In the genomic region with DNA sequence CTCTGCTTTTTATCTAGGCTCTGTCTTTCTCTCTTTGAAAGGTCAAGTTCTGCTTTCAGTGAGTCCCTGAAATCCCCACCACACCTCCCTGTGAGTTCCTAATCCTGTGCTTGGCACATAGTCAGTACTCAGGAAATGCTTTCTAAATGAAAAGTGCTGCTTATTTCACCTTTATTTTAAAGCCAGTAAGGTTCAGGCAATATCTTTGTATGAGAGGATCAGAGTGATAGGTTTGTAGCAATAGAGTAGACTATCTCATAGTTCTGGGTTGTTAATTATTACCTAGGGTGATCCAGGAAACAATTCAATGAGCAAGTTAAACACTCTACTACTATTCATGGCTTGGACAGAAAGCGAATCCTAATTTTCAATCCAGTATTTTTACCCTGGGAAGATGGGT, we compare ENCODE assay signal across 1 cellular context.
TF ChIP-seq lines count a peak whose summit lies in the region.

No MANE protein-coding gene starts in this region.

TF ChIP-seq in HepG2, 621 proteins besides CTCF, POLR2A, EP300 and RAD21 (continued from another document):
- TF ChIP-seq SOX13 (IDR thresholded peaks at IDR 0.05) (no peak), SOX13 (CRISPR knock-in tag; conservative IDR thresholded peaks at IDR 0.05 in 1 of 2, IDR thresholded peaks at IDR 0.05 in 1 of 2) (peak in 1 of 2 experiments; percentile 37; a peak in 1 of 4 replicates), NFKBIZ (CRISPR knock-in tag; IDR thresholded peaks at IDR 0.05) (no peak), ZKSCAN8 (CRISPR knock-in tag; IDR thresholded peaks at IDR 0.05; ENCODE audit: borderline replicate concordance) (no peak), SALL1 (CRISPR knock-in tag; IDR thresholded peaks at IDR 0.05) (no peak), ZNF44 (CRISPR knock-in tag; IDR thresholded peaks at IDR 0.05) (no peak), ARHGAP35 (CRISPR knock-in tag; IDR thresholded peaks at IDR 0.05; ENCODE audit: borderline replicate concordance) (no peak), ZBTB1 (CRISPR knock-in tag; IDR thresholded peaks at IDR 0.05; ENCODE audit: borderline replicate concordance) (no peak), ZNF101 (CRISPR knock-in tag; IDR thresholded peaks at IDR 0.05; ENCODE audit: borderline replicate concordance, low read depth) (no peak), ISL2 (CRISPR knock-in tag; IDR thresholded peaks at IDR 0.05) (0 out of 2 replicates have a peak, but pooled peaks have one; percentile 4), ZKSCAN5 (CRISPR knock-in tag; IDR thresholded peaks at IDR 0.05) (no peak), DRAP1 (CRISPR knock-in tag; IDR thresholded peaks at IDR 0.05) (peak; percentile 26; the same call in 1 of the 2 replicates), GATA4 (IDR thresholded peaks at IDR 0.05; ENCODE audit: borderline replicate concordance, low read depth) (no peak), ARNTL (CRISPR knock-in tag; IDR thresholded peaks at IDR 0.05) (no peak), ZNF737 (CRISPR knock-in tag; IDR thresholded peaks at IDR 0.05; ENCODE audit: borderline replicate concordance) (no peak), SP2 (CRISPR knock-in tag; IDR thresholded peaks at IDR 0.05) (no peak), ZMYM2 (CRISPR knock-in tag; IDR thresholded peaks at IDR 0.05) (no peak), NFE2L2 (IDR thresholded peaks at IDR 0.05; ENCODE audit: low read length) (no peak), ELF3 (CRISPR knock-in tag; IDR thresholded peaks at IDR 0.05) (peak; percentile 50; the same call in 1 of the 2 replicates)
- TF ChIP-seq, protein P1, sequence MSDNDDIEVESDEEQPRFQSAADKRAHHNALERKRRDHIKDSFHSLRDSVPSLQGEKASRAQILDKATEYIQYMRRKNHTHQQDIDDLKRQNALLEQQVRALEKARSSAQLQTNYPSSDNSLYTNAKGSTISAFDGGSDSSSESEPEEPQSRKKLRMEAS (IDR thresholded peaks at IDR 0.05): no peak
- TF ChIP-seq, protein P2, sequence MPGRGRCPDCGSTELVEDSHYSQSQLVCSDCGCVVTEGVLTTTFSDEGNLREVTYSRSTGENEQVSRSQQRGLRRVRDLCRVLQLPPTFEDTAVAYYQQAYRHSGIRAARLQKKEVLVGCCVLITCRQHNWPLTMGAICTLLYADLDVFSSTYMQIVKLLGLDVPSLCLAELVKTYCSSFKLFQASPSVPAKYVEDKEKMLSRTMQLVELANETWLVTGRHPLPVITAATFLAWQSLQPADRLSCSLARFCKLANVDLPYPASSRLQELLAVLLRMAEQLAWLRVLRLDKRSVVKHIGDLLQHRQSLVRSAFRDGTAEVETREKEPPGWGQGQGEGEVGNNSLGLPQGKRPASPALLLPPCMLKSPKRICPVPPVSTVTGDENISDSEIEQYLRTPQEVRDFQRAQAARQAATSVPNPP (CRISPR knock-in tag; IDR thresholded peaks at IDR 0.05): no peak
- TF ChIP-seq, protein P3, sequence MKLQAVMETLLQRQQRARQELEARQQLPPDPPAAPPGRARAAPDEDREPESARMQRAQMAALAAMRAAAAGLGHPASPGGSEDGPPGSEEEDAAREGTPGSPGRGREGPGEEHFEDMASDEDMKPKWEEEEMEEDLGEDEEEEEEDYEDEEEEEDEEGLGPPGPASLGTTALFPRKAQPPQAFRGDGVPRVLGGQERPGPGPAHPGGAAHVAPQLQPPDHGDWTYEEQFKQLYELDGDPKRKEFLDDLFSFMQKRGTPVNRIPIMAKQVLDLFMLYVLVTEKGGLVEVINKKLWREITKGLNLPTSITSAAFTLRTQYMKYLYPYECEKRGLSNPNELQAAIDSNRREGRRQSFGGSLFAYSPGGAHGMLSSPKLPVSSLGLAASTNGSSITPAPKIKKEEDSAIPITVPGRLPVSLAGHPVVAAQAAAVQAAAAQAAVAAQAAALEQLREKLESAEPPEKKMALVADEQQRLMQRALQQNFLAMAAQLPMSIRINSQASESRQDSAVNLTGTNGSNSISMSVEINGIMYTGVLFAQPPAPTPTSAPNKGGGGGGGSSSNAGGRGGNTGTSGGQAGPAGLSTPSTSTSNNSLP (IDR thresholded peaks at IDR 0.05; ENCODE audit: low read depth, low read length): 0 out of 2 replicates have a peak, but pooled peaks have one; percentile 6
- TF ChIP-seq, protein P4, sequence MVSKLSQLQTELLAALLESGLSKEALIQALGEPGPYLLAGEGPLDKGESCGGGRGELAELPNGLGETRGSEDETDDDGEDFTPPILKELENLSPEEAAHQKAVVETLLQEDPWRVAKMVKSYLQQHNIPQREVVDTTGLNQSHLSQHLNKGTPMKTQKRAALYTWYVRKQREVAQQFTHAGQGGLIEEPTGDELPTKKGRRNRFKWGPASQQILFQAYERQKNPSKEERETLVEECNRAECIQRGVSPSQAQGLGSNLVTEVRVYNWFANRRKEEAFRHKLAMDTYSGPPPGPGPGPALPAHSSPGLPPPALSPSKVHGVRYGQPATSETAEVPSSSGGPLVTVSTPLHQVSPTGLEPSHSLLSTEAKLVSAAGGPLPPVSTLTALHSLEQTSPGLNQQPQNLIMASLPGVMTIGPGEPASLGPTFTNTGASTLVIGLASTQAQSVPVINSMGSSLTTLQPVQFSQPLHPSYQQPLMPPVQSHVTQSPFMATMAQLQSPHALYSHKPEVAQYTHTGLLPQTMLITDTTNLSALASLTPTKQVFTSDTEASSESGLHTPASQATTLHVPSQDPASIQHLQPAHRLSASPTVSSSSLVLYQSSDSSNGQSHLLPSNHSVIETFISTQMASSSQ (IDR thresholded peaks at IDR 0.05; ENCODE audit: low read depth): peak; percentile 88
- TF ChIP-seq, protein P4 (CRISPR knock-in tag; IDR thresholded peaks at IDR 0.05; ENCODE audit: borderline replicate concordance): peak; percentile 91; the same call in 1 of the 2 replicates
- TF ChIP-seq, protein P5, sequence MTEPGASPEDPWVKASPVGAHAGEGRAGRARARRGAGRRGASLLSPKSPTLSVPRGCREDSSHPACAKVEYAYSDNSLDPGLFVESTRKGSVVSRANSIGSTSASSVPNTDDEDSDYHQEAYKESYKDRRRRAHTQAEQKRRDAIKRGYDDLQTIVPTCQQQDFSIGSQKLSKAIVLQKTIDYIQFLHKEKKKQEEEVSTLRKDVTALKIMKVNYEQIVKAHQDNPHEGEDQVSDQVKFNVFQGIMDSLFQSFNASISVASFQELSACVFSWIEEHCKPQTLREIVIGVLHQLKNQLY (CRISPR knock-in tag; IDR thresholded peaks at IDR 0.05): no peak
